Comparison of ENCODE assay signal across 8 cellular contexts in genomic region chr9:80175286-80175906, GRCh38.
DNase-seq lines count a peak whose midpoint lies in the region; ATAC-seq, FAIRE-seq and TF ChIP-seq lines count a peak whose summit lies in the region.

No MANE protein-coding gene starts in this region.

- H3K4me2 ChIP-seq in HCT116 (ENCODE audit: low read length) = no peak overlapping the region

- CTCF ChIA-PET in HCT116 (lab: Charles Lee) = no interaction called here

- H3K9me2 ChIP-seq in HCT116 (ENCODE audit: insufficient read depth) = no peaks in the 10 kb centered on the region

- no peaks in the 10 kb centered on the region for H3K79me2 ChIP-seq in HCT116 (ENCODE audit: insufficient read depth, low read length)

- H3K4me1 ChIP-seq in HCT116 (ENCODE audit: control insufficient read depth in 1 of 2, insufficient read depth in 2 of 2, low read length in 2 of 2) = no peaks in the 10 kb centered on the region
- H3K4me1 ChIP-seq in mucosa of descending colon (ENCODE audit: low read depth) = no peaks in the 10 kb centered on the region

- H2AFZ ChIP-seq in HCT116 (ENCODE audit: low read depth, low read length, poor library complexity, severe bottlenecking) = no peak overlapping the region

- H4K20me1 ChIP-seq in HCT116 (ENCODE audit: insufficient read depth) = no peaks in the 10 kb centered on the region

- H3K27ac ChIP-seq in HCT116 (ENCODE audit: low read depth, low read length) = no peak overlapping the region

- H3K4me3 ChIP-seq in HCT116 (replicated peaks in 1 of 2; ENCODE audit: low read depth in 1 of 2, low read length in 2 of 2) = no peak overlapping the region
- no peak overlapping the region for H3K4me3 ChIP-seq in choroid plexus epithelial cell (ENCODE audit: low read depth, low read length)
- H3K4me3 ChIP-seq in mucosa of descending colon = no peak overlapping the region

- BruUV-seq in HCT116 (replicated peaks; lab: Mats Ljungman, UMichigan) = no TSS peak

- POLR2A ChIA-PET in HCT116 (lab: Charles Lee) = no interaction called here

- RAD21 ChIA-PET in HCT116 (lab: Charles Lee; ENCODE audit: low non-redundant PET in 1 of 2, low total read pairs in 2 of 2, uncharacterized antibody in 2 of 2, unreplicated experiment in 2 of 2) = no interaction called here

- no peak for TF ChIP-seq POLR2A in HCT116 (IDR thresholded peaks at IDR 0.05; ENCODE audit: borderline replicate concordance, extremely low read depth, insufficient read depth, insufficient read length)
- TF ChIP-seq POLR2A in GM12891 (IDR thresholded peaks at IDR 0.05; ENCODE audit: low read depth, low read length) = no peak

- no peak overlapping the region for H3K9ac ChIP-seq in HCT116 (ENCODE audit: low read length)

- peak in 2 of 3 experiments; percentile 40 to 57; a peak in 4 of 6 replicates for TF ChIP-seq CTCF in HCT116 (IDR thresholded peaks at IDR 0.05 in 2 of 3, conservative IDR thresholded peaks at IDR 0.05 in 1 of 3; ENCODE audit: borderline replicate concordance in 1 of 3, insufficient read depth in 1 of 3, low read depth in 2 of 3, low read length in 2 of 3)
- peak; percentile 62 for TF ChIP-seq CTCF in choroid plexus epithelial cell (conservative IDR thresholded peaks at IDR 0.05; ENCODE audit: low read depth, low read length)
- TF ChIP-seq CTCF in mucosa of descending colon (IDR thresholded peaks at IDR 0.05) = peak; percentile 32

- no peaks in the 10 kb centered on the region for H3K27me3 ChIP-seq in HCT116 (ENCODE audit: insufficient read depth, low read length)

- H3K9me3 ChIP-seq in HCT116 (ENCODE audit: control insufficient read depth in 1 of 2, insufficient read depth in 1 of 2, low read depth in 1 of 2, low read length in 2 of 2) (peaks cover 6 to 20% of the 10 kb centered on the region in 2 experiments; a peak in 2 of 4 replicates), mucosa of descending colon (no peaks in the 10 kb centered on the region)

- DNase-seq in NCI-H524 (lab: John Stamatoyannopoulos, UW) = peak; percentile 0 to 17
- DNase-seq in NCI-H524 treated with DMSO at 0.1 percent for 48 hours (lab: John Stamatoyannopoulos, UW) = no peak
- DNase-seq in HCT116 (ENCODE audit: low read depth, low spot score) = peak; percentile 7
- peak; percentile 12 for DNase-seq in NCI-H774 (lab: John Stamatoyannopoulos, UW)
- peak; percentile 75 for DNase-seq in choroid plexus epithelial cell (ENCODE audit: low read depth)
- peak in 1 of 3 donors; percentile 41 for DNase-seq in mucosa of descending colon
- no peak for DNase-seq in nucleus accumbens (lab: John Stamatoyannopoulos, UW)
- no peak for DNase-seq in GM12891 (ENCODE audit: insufficient read length, low spot score)

- no peaks in the 10 kb centered on the region for H3K36me3 ChIP-seq in HCT116 (ENCODE audit: control insufficient read depth in 1 of 2, insufficient read depth in 2 of 2, low read length in 2 of 2)
- no peaks in the 10 kb centered on the region for H3K36me3 ChIP-seq in mucosa of descending colon (ENCODE audit: low read depth)

- no peak for ATAC-seq in HCT116
- no peak for ATAC-seq in mucosa of descending colon

- FAIRE-seq in GM12891 (lab: Jason Lieb, UNC) = no peak

- TF ChIP-seq RAD21 in HCT116 (IDR thresholded peaks at IDR 0.05; ENCODE audit: low read depth) = peak; percentile 34; the same call in 1 of the 2 replicates

- intact Hi-C loops in HCT116 (cut with micrococcal nuclease) (no loop called here), mucosa of descending colon (cut with DNase I, micrococcal nuclease) (no loop called here)

TF ChIP-seq in HCT116, 20 proteins besides CTCF, POLR2A, EP300 and RAD21 (continues in another document):
- no peak for TF ChIP-seq JUND (IDR thresholded peaks at IDR 0.05)
- TF ChIP-seq, protein P1, sequence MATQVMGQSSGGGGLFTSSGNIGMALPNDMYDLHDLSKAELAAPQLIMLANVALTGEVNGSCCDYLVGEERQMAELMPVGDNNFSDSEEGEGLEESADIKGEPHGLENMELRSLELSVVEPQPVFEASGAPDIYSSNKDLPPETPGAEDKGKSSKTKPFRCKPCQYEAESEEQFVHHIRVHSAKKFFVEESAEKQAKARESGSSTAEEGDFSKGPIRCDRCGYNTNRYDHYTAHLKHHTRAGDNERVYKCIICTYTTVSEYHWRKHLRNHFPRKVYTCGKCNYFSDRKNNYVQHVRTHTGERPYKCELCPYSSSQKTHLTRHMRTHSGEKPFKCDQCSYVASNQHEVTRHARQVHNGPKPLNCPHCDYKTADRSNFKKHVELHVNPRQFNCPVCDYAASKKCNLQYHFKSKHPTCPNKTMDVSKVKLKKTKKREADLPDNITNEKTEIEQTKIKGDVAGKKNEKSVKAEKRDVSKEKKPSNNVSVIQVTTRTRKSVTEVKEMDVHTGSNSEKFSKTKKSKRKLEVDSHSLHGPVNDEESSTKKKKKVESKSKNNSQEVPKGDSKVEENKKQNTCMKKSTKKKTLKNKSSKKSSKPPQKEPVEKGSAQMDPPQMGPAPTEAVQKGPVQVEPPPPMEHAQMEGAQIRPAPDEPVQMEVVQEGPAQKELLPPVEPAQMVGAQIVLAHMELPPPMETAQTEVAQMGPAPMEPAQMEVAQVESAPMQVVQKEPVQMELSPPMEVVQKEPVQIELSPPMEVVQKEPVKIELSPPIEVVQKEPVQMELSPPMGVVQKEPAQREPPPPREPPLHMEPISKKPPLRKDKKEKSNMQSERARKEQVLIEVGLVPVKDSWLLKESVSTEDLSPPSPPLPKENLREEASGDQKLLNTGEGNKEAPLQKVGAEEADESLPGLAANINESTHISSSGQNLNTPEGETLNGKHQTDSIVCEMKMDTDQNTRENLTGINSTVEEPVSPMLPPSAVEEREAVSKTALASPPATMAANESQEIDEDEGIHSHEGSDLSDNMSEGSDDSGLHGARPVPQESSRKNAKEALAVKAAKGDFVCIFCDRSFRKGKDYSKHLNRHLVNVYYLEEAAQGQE (IDR thresholded peaks at IDR 0.05; ENCODE audit: low read depth) = no peak
- no peak for TF ChIP-seq SIN3A (IDR thresholded peaks at IDR 0.05; ENCODE audit: low read depth)
- no peak for TF ChIP-seq EGR1 (IDR thresholded peaks at IDR 0.05; ENCODE audit: low read depth)
- no peak for TF ChIP-seq FOSL1 (IDR thresholded peaks at IDR 0.05; ENCODE audit: low read depth)
- TF ChIP-seq CEBPB (IDR thresholded peaks at IDR 0.05; ENCODE audit: low read depth) = no peak
- no peak for TF ChIP-seq YY1 (IDR thresholded peaks at IDR 0.05; ENCODE audit: extremely low read depth, insufficient replicate concordance, low read depth, low read length)
- no peak for TF ChIP-seq ZFX (IDR thresholded peaks at IDR 0.05)
- TF ChIP-seq SRF (IDR thresholded peaks at IDR 0.05; ENCODE audit: low read depth) = no peak
- TF ChIP-seq SP1 (IDR thresholded peaks at IDR 0.05; ENCODE audit: low read depth) = no peak
- TF ChIP-seq ELF1 (IDR thresholded peaks at IDR 0.05; ENCODE audit: borderline replicate concordance, low read depth) = no peak
- no peak for TF ChIP-seq CBX3 (IDR thresholded peaks at IDR 0.05; ENCODE audit: low read depth)
- TF ChIP-seq POLR2AphosphoS5 (IDR thresholded peaks at IDR 0.05; ENCODE audit: low read depth, low read length) = no peak

TF ChIP-seq in GM12891, 5 proteins besides CTCF, POLR2A, EP300 and RAD21:
- TF ChIP-seq SPI1 (IDR thresholded peaks at IDR 0.05; ENCODE audit: low read depth, low read length) = no peak
- no peak for TF ChIP-seq PAX5 (IDR thresholded peaks at IDR 0.05; ENCODE audit: insufficient read depth, low read length, severe bottlenecking)
- no peak for TF ChIP-seq TAF1 (IDR thresholded peaks at IDR 0.05; ENCODE audit: low read depth, low read length)
- TF ChIP-seq POU2F2 (IDR thresholded peaks at IDR 0.05; ENCODE audit: low read depth, low read length) = no peak
- TF ChIP-seq POLR2AphosphoS5 (IDR thresholded peaks at IDR 0.05; ENCODE audit: low read depth, low read length) = no peak

Comparison
In these comparisons a context has a peak if more than half of its experiments do, and no peak if none do; other contexts are left out.
1. DNase-seq: peak in NCI-H524 (2 of 2), HCT116 (single experiment), NCI-H774 (single experiment) and choroid plexus epithelial cell (single experiment); none in NCI-H524 treated with DMSO at 0.1 percent for 48 hours (single experiment), nucleus accumbens (0 of 56) and GM12891 (single experiment).
2. Peak in every context shown above with its lines, with median percentiles within 50 percentile points of each other: CTCF ChIP-seq.